In the genomic region with DNA sequence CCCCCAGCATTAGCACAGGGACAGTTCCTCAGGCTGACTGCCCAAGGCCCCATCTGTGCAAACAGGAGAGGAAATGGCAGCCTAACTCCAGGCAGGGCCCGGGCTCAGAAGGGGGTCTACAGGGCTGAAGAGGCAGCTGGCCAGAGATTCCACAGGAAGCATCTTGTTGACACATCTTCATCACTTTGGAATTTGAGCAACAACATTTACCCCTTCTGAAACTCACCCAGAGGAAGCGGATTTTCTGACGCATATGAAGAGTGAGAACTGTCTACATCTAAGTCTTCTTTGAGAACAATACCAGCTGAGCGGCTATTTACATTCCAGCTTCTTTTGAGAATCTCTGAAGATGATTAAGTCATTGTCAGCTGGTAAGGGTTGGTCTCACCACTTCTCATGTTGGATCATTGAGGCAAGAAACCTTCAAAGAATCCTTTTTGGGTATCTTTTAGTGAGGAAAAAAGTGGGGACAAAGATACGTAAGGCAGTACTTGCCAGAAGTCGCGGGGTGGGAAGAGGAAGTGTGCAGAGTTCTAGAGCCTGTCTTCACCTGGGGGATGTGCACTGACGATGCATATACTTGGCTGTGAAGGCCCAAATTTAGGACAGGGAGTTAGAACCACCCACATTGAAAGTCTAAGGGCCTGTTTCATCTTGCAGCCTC, we compare ENCODE assay signal across 8 cellular contexts. TPM values are rescaled to one million over a fixed set of nuclear protein-coding genes. Genes with fewer than 3 reads are reported as not detected.
DNase-seq lines count a peak whose midpoint lies in the region; ATAC-seq and TF ChIP-seq lines count a peak whose summit lies in the region.

No MANE protein-coding gene starts in this region.

- ATAC-seq in GM19043 (IDR thresholded peaks at IDR 0.05; ENCODE audit: low read depth, unreplicated experiment) = peak; percentile 41
- peak; percentile 46 for ATAC-seq in HG03378 (IDR thresholded peaks at IDR 0.05; ENCODE audit: unreplicated experiment)
- no peak for ATAC-seq in gastrocnemius medialis
- no peak for ATAC-seq in HG03196 (IDR thresholded peaks at IDR 0.05; ENCODE audit: unreplicated experiment)

- H3K9me3 ChIP-seq in gastrocnemius medialis = no peaks in the 10 kb centered on the region
- no peaks in the 10 kb centered on the region for H3K9me3 ChIP-seq in colonic mucosa

- intact Hi-C loops in activated T-helper 2 cell treated with anti-CD3 and anti-CD28 coated beads, Interferon-gamma antibody, Interleukin-2, Interleukin-4, amounts not matched to agents 10 μg/mL and 5 μg/mL and 100 μg/mL, durations not matched to agents 14 hours and 24 hours and 36 hours (cut with micrococcal nuclease) = loop anchor here (1.0 to 2.0 kb wide), 2 partner anchors 16 to 44 kb away; partner anchors contain the start of gene BMF
- intact Hi-C loops in gastrocnemius medialis (cut with DNase I; ENCODE audit: low total_unique reads) (no loop called here), colonic mucosa (cut with DNase I) (no loop called here)

- no peaks in the 10 kb centered on the region for H3K27me3 ChIP-seq in gastrocnemius medialis
- H3K27me3 ChIP-seq in colonic mucosa = no peaks in the 10 kb centered on the region

- H3K27ac ChIP-seq in gastrocnemius medialis (peak overlapping the region; percentile 73 to 79 (median 79)), colonic mucosa (no peak overlapping the region)

- H3K4me1 Mint-ChIP-seq in activated T-helper 2 cell treated with anti-CD3 and anti-CD28 coated beads, Interferon-gamma antibody, Interleukin-2, Interleukin-4, amounts not matched to agents 10 μg/mL and 5 μg/mL and 100 μg/mL, durations not matched to agents 14 hours and 24 hours and 36 hours (ENCODE audit: low read depth) = peaks cover 18% of the 10 kb centered on the region

- H3K9me3 Mint-ChIP-seq in activated T-helper 2 cell treated with anti-CD3 and anti-CD28 coated beads, Interferon-gamma antibody, Interleukin-2, Interleukin-4, amounts not matched to agents 10 μg/mL and 5 μg/mL and 100 μg/mL, durations not matched to agents 14 hours and 24 hours and 36 hours = no peaks in the 10 kb centered on the region

- H3K9ac ChIP-seq in colonic mucosa (ENCODE audit: low read depth in 2 of 2, low read length in 2 of 2) = peak overlapping the region in 1 of 2 donors; percentile 27

- peaks cover 5% of the 10 kb centered on the region for H3K36me3 Mint-ChIP-seq in activated T-helper 2 cell treated with anti-CD3 and anti-CD28 coated beads, Interferon-gamma antibody, Interleukin-2, Interleukin-4, amounts not matched to agents 10 μg/mL and 5 μg/mL and 100 μg/mL, durations not matched to agents 14 hours and 24 hours and 36 hours (ENCODE audit: low read depth)

- in situ Hi-C loops in gastrocnemius medialis (cut with MboI; ENCODE audit: low sequenced_read_pairs in 4 of 4) = loop anchor here in 1 of 4 donors (5.0 kb wide), 1 partner anchor 53 kb away; no protein-coding TSS in a partner anchor

- H3K4me3 ChIP-seq in gastrocnemius medialis = no peak overlapping the region
- H3K4me3 ChIP-seq in colonic mucosa = no peak overlapping the region

- peak overlapping the region; percentile 31 for H3K4me3 Mint-ChIP-seq in activated T-helper 2 cell treated with anti-CD3 and anti-CD28 coated beads, Interferon-gamma antibody, Interleukin-2, Interleukin-4, amounts not matched to agents 10 μg/mL and 5 μg/mL and 100 μg/mL, durations not matched to agents 14 hours and 24 hours and 36 hours (ENCODE audit: low read depth)

- peak overlapping the region; percentile 64 for H3K27ac Mint-ChIP-seq in activated T-helper 2 cell treated with anti-CD3 and anti-CD28 coated beads, Interferon-gamma antibody, Interleukin-2, Interleukin-4, amounts not matched to agents 10 μg/mL and 5 μg/mL and 100 μg/mL, durations not matched to agents 14 hours and 24 hours and 36 hours

- no peak for TF ChIP-seq CTCF in gastrocnemius medialis (IDR thresholded peaks at IDR 0.05 in 4 of 5, conservative IDR thresholded peaks at IDR 0.05 in 1 of 5)
- no peak for TF ChIP-seq CTCF in colonic mucosa (IDR thresholded peaks at IDR 0.05)

- H3K4me1 ChIP-seq in gastrocnemius medialis = peaks cover 16 to 34% of the 10 kb centered on the region in 2 donors
- H3K4me1 ChIP-seq in colonic mucosa = peaks cover 3% of the 10 kb centered on the region

- H3K27me3 Mint-ChIP-seq in activated T-helper 2 cell treated with anti-CD3 and anti-CD28 coated beads, Interferon-gamma antibody, Interleukin-2, Interleukin-4, amounts not matched to agents 10 μg/mL and 5 μg/mL and 100 μg/mL, durations not matched to agents 14 hours and 24 hours and 36 hours (ENCODE audit: low read depth) = no peaks in the 10 kb centered on the region

- TF ChIP-seq POLR2A in gastrocnemius medialis (IDR thresholded peaks at IDR 0.05) = no peak

- peak; percentile 41 for DNase-seq in AG08395 (ENCODE audit: low spot score)
- DNase-seq in activated T-helper 2 cell treated with anti-CD3 and anti-CD28 coated beads, Interferon-gamma antibody, Interleukin-2, Interleukin-4, amounts not matched to agents 10 μg/mL and 5 μg/mL and 100 μg/mL, durations not matched to agents 14 hours and 24 hours and 36 hours (ENCODE audit: low spot score) = no peak
- no peak for DNase-seq in gastrocnemius medialis
- DNase-seq in activated CD8-positive, alpha-beta memory T cell treated with anti-CD3 and anti-CD28 coated beads, Interleukin-2, amount 50 U/mL, for 48 hours = no peak
- no peak for DNase-seq in colonic mucosa

- H3K36me3 ChIP-seq in gastrocnemius medialis (no peaks in the 10 kb centered on the region), colonic mucosa (no peaks in the 10 kb centered on the region)

RNA-seq across cellular contexts. Expression of gene SRP14, which starts 25.4 kb away (rescaled TPM):
- total RNA-seq in activated T-helper 2 cell treated with anti-CD3 and anti-CD28 coated beads, Interferon-gamma antibody, Interleukin-2, Interleukin-4, amounts not matched to agents 10 μg/mL and 5 μg/mL and 100 μg/mL, durations not matched to agents 14 hours and 24 hours and 36 hours = 160 and 167 TPM in 2 replicates
- total RNA-seq in gastrocnemius medialis (100 to 1,000 TPM; 180 to 244 (median 208) TPM), colonic mucosa (100 to 1,000 TPM; 163 to 167 TPM)

RNA-seq across cellular contexts. Expression of gene BMF, which starts 44.3 kb away (rescaled TPM):
- total RNA-seq in activated T-helper 2 cell treated with anti-CD3 and anti-CD28 coated beads, Interferon-gamma antibody, Interleukin-2, Interleukin-4, amounts not matched to agents 10 μg/mL and 5 μg/mL and 100 μg/mL, durations not matched to agents 14 hours and 24 hours and 36 hours = 16.1 and 17.9 TPM in 2 replicates
- total RNA-seq in gastrocnemius medialis = 10 to 100 TPM in 1 of 4 donors, 1 to 10 TPM in 2, under 1 TPM in 1; 0.82 to 11.6 (median 3.2) TPM
- 10 to 100 TPM in 1 of 2 donors, 1 to 10 TPM in 1; 5.0 to 11.6 TPM for total RNA-seq in colonic mucosa

Comparison
In these comparisons a context has a peak if more than half of its experiments do, and no peak if none do; other contexts are left out.
1. ATAC-seq: peak in GM19043 (single experiment) and HG03378 (single experiment); none in gastrocnemius medialis (0 of 2) and HG03196 (single experiment).